18 cellular contexts compared by ENCODE assay signal in genomic region chr6:123810214-123810613, GRCh38. TPM values are rescaled to one million over a fixed set of nuclear protein-coding genes. Genes with fewer than 3 reads are reported as not detected.
"Had no signal": no experiment of that assay in that cellular context is flagged by ENCODE, and none has a peak within 500 bp of the region (broad histone marks: within the 10 kb centered on the region; RNA-seq: fewer than 3 reads in every experiment).

No MANE protein-coding gene starts in this region.

- H3K36me3 ChIP-seq: ascending aorta, breast epithelium, pancreas, stomach, thyroid gland had no signal

- ATAC-seq: activated CD4-positive, alpha-beta T cell treated with anti-CD3 and anti-CD28 coated beads for 36 hours; activated CD8-positive, alpha-beta memory T cell treated with anti-CD3 and anti-CD28 coated beads, Interleukin-2, amount 10 ng/mL, durations not matched to agents 7 days and 5 days; pancreas had no signal

- H3K9me3 ChIP-seq: ascending aorta, breast epithelium, pancreas, stomach, thyroid gland had no signal

- H3K4me1 ChIP-seq: ascending aorta, breast epithelium, pancreas, stomach, thyroid gland had no signal

- H3K4me3 ChIP-seq: ascending aorta, breast epithelium, pancreas, stomach, thyroid gland had no signal

- DNase-seq: activated CD4-positive, alpha-beta memory T cell treated with anti-CD3 and anti-CD28 coated beads for 36 hours; activated CD4-positive, alpha-beta T cell treated with anti-CD3 and anti-CD28 coated beads for 36 hours; activated CD8-positive, alpha-beta memory T cell treated with anti-CD3 and anti-CD28 coated beads, Interleukin-2, amount 10 ng/mL, durations not matched to agents 7 days and 5 days; activated naive CD4-positive, alpha-beta T cell treated with anti-CD3 and anti-CD28 coated beads for 36 hours; activated T-cell treated with anti-CD3 and anti-CD28 coated beads, Interleukin-2, amount 50 U/mL, for 1 hour; endodermal cell; naive B cell; pancreas; stimulated activated CD4-positive, alpha-beta T cell treated with anti-CD3 and anti-CD28 coated beads, Interleukin-2, amount 100 ng/mL, for 24 hours; stomach; thyroid gland had no signal

- H3K27ac ChIP-seq: ascending aorta, breast epithelium, pancreas, stomach, thyroid gland had no signal

- H3K27me3 ChIP-seq: ascending aorta, thyroid gland had no signal

RNA-seq across cellular contexts. Expression of gene NKAIN2, which starts 6.5 kb away (rescaled TPM):
- total RNA-seq: activated CD4-positive, alpha-beta memory T cell treated with anti-CD3 and anti-CD28 coated beads for 36 hours; activated CD4-positive, alpha-beta T cell treated with anti-CD3 and anti-CD28 coated beads for 36 hours; activated CD8-positive, alpha-beta memory T cell treated with anti-CD3 and anti-CD28 coated beads, Interleukin-2, amount 10 ng/mL, durations not matched to agents 7 days and 5 days; activated naive CD4-positive, alpha-beta T cell treated with anti-CD3 and anti-CD28 coated beads for 36 hours; activated T-helper 2 cell treated with anti-CD3 and anti-CD28 coated beads, Interferon-gamma antibody, Interleukin-2, Interleukin-4, amounts not matched to agents 10 μg/mL and 5 μg/mL and 100 μg/mL, durations not matched to agents 14 hours and 24 hours and 36 hours; dermis microvascular lymphatic vessel endothelial cell; lung microvascular endothelial cell; mononuclear cell; renal cortical epithelial cell had no signal
